Comparison of ENCODE assay signal across 8 cellular contexts in the genomic region with DNA sequence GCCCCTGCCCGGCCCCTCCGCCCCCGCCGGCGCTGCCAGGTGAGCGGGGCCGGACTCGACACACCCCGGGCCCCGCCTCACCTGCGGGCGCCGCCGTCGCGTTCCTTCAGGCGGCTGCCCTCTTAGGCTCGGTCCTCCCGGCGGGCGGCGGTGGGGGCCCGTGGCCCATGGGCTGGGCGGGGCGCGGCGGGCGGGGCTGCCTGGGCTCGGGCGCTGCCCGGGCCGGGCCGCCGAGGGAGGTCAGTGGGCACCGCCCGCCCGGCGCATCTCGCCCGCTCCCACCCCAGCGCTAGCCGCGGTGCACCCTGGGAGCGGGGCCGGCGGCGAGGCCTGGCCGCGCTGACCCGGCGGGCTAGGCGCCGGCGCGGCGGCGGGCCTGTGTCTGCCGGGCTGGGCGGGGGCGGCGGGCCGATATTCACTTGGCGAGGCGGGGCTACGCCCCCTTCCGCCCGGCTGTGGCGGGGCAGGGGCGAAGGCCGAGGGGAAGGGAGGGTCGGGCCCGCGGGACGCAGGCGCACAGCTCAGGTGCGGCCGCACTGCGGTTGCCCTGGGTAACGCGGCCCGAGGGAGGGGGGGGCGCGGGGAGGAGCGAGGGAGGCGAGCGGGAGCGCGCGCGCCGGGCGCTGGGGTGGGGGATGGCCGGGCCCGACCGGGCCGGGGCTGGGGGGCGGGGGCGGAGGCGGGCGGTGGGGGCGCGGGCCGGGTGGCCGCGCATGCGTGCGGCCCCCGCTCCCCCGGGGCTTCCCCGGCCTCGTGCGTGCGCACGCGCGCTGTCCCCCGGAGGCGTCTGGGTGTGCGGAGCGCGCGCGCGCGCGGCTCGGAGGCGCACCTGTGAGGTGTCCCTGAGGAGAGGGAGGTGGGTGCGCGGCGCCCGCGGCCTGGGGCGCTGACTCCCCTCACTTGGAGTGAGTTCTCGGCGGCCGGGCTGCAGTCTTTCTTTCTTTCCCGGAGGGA. TPM values are rescaled to one million over a fixed set of nuclear protein-coding genes. Genes with fewer than 3 reads are reported as not detected.
DNase-seq lines count a peak whose midpoint lies in the region; ATAC-seq and TF ChIP-seq lines count a peak whose summit lies in the region.

A gene with protein sequence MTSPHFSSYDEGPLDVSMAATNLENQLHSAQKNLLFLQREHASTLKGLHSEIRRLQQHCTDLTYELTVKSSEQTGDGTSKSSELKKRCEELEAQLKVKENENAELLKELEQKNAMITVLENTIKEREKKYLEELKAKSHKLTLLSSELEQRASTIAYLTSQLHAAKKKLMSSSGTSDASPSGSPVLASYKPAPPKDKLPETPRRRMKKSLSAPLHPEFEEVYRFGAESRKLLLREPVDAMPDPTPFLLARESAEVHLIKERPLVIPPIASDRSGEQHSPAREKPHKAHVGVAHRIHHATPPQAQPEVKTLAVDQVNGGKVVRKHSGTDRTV (minus strand): TSS at position 384 of the 954 bp plus-strand sequence. CDS start 28,526 bp downstream, outside the sequence.
A gene (plus strand): TSS at position 768 of the 954 bp plus-strand sequence. CDS start 38,930 bp downstream, outside the sequence.

- in situ Hi-C loops in Caki2 (cut with HindIII; ENCODE audit: low pct_unique_long_range_greater_than_20kb, low sequenced_read_pairs): no loop called here

- H3K4me1 ChIP-seq in HUES48 (ENCODE audit: control insufficient read depth, insufficient read depth, low read length) (peaks cover 11% of the 10 kb centered on the region), mucosa of descending colon (ENCODE audit: low read depth) (peaks cover 14% of the 10 kb centered on the region)

- peak within 1 kb of the TSS; percentile 59; the same call in 1 of the 2 replicates for H3K9ac ChIP-seq in HUES48 (ENCODE audit: low read depth, low read length)

- peaks cover 68% of the 10 kb centered on the region for H3K27me3 ChIP-seq in HUES48 (ENCODE audit: control insufficient read depth, insufficient read depth, low read length)

- H3K36me3 ChIP-seq in HUES48 (ENCODE audit: control insufficient read depth, insufficient read depth, low read length) (peaks cover 4% of the 10 kb centered on the region; the same call in 1 of the 2 replicates), mucosa of descending colon (ENCODE audit: low read depth) (no peaks in the 10 kb centered on the region)

- H3K27ac ChIP-seq in HUES48 (ENCODE audit: low read depth, low read length): peak within 1 kb of the TSS; percentile 63

- ATAC-seq in GM21381 (IDR thresholded peaks at IDR 0.05; ENCODE audit: unreplicated experiment) (peak; percentile 75), mucosa of descending colon (peak; percentile 87)

- intact Hi-C loops in mucosa of descending colon (cut with DNase I, micrococcal nuclease): no loop called here

- no peak for TF ChIP-seq CTCF in mucosa of descending colon (IDR thresholded peaks at IDR 0.05)

- DNase-seq in Caki2 (ENCODE audit: low read depth): peak; percentile 88
- DNase-seq in NOMO-1 treated with dmso at 0.1 percent for 144 hours (lab: John Stamatoyannopoulos, UW; ENCODE audit: unreplicated experiment): peak; percentile 65
- peak; percentile 94 for DNase-seq in activated T-cell treated with anti-CD3 and anti-CD28 coated beads for 1 hour (ENCODE audit: low read depth)
- DNase-seq in epidermal melanocyte (ENCODE audit: insufficient read length, low spot score): peak; percentile 84
- DNase-seq in mucosa of descending colon: peak; percentile 94 to 98 (median 96)
- peak; percentile 93 for DNase-seq in stimulated activated CD8-positive, alpha-beta memory T cell treated with anti-CD3 and anti-CD28 coated beads, Interleukin-4, amount 100 ng/mL, for 24 hours (ENCODE audit: low read depth)

- H3K9me3 ChIP-seq in HUES48 (ENCODE audit: control insufficient read depth, insufficient read depth, low read length) (no peaks in the 10 kb centered on the region), mucosa of descending colon (no peaks in the 10 kb centered on the region)

- H3K4me3 ChIP-seq in HUES48 (ENCODE audit: low read depth, low read length): peak within 1 kb of the TSS; percentile 83
- peak within 1 kb of the TSS; percentile 83 for H3K4me3 ChIP-seq in mucosa of descending colon

RNA-seq across cellular contexts. Expression of the first gene that starts in this region (rescaled TPM):
- 3.5 and 4.3 TPM in 2 replicates for total RNA-seq in Caki2 (2014; rRNA removed; shearing (Covaris generic); ENCODE audit: low replicate concordance)
- total RNA-seq in mucosa of descending colon: 10 to 100 TPM; 17.7 to 47.2 (median 25.6) TPM

RNA-seq across cellular contexts. Expression of the second gene that starts in this region (rescaled TPM):
- 44.9 and 63.4 TPM in 2 replicates for total RNA-seq in Caki2 (2014; rRNA removed; shearing (Covaris generic); ENCODE audit: low replicate concordance)
- 100 to 1,000 TPM; 101 to 132 (median 101) TPM for total RNA-seq in mucosa of descending colon

Comparison
In these comparisons a context has a peak if more than half of its experiments do, and no peak if none do; other contexts are left out.
1. Peak in every context shown above with its lines: DNase-seq, ATAC-seq, H3K4me3 ChIP-seq and H3K27ac ChIP-seq.